Comparison of ENCODE assay signal across 16 cellular contexts in genomic region chr1:48019714-48020315, GRCh38. TPM values are rescaled to one million over a fixed set of nuclear protein-coding genes. Genes with fewer than 3 reads are reported as not detected.
DNase-seq lines count a peak whose midpoint lies in the region; ATAC-seq, FAIRE-seq and TF ChIP-seq lines count a peak whose summit lies in the region.
"Had no signal": no experiment of that assay in that cellular context is flagged by ENCODE, and none has a peak within 500 bp of the region (broad histone marks: within the 10 kb centered on the region; RNA-seq: fewer than 3 reads in every experiment).

No MANE protein-coding gene starts in this region.

- H3K27me3 ChIP-seq in right lobe of liver: no peaks in the 10 kb centered on the region
- peaks cover 0 to 13% of the 10 kb centered on the region in 2 experiments; a peak in 2 of 5 replicates for H3K27me3 ChIP-seq in HepG2 (ENCODE audit: control insufficient read depth in 1 of 2, insufficient read depth in 2 of 2, low read length in 2 of 2)
- H3K27me3 ChIP-seq in lung (ENCODE audit: control insufficient read depth, insufficient read depth): no peaks in the 10 kb centered on the region
- no peaks in the 10 kb centered on the region for H3K27me3 ChIP-seq in aorta (ENCODE audit: control insufficient read depth in 1 of 2, insufficient read depth in 2 of 2, low read length in 1 of 2)

- H3K27ac ChIP-seq in right lobe of liver: no peak overlapping the region
- H3K27ac ChIP-seq in HepG2 (ENCODE audit: extremely low read length, insufficient read depth, low read length): no peak overlapping the region
- H3K27ac ChIP-seq in lung (ENCODE audit: low read depth in 1 of 2, low read length in 1 of 2): peak overlapping the region in 1 of 2 donors; percentile 20
- peak overlapping the region in 1 of 2 donors; percentile 73 for H3K27ac ChIP-seq in aorta (ENCODE audit: low read depth in 1 of 2, low read length in 2 of 2)
- H3K27ac ChIP-seq: A549 had no signal

- POLR2A ChIA-PET in HepG2 (lab: Yijun Ruan, JAX): no interaction called here

- no peak overlapping the region for H3K4me2 ChIP-seq in HepG2 (ENCODE audit: low read depth, low read length)
- H3K4me2 ChIP-seq: A549 had no signal

- FAIRE-seq in HepG2 (lab: Jason Lieb, UNC): no peak
- FAIRE-seq: A549, frontal cortex, H54 had no signal

- TF ChIP-seq POLR2A in right lobe of liver (IDR thresholded peaks at IDR 0.05): no peak
- TF ChIP-seq POLR2A in HepG2 (IDR thresholded peaks at IDR 0.05; ENCODE audit: insufficient read depth in 1 of 2, low read depth in 2 of 2, low read length in 2 of 2): no peak

- in situ Hi-C loops in HepG2 (cut with HindIII; ENCODE audit: extremely low pct_ligation_motif_present, low pct_unique_long_range_greater_than_20kb): no loop called here

- no peaks in the 10 kb centered on the region for H3K79me2 ChIP-seq in HepG2 (ENCODE audit: insufficient read depth, low read length)

- TF ChIP-seq EP300 in HepG2 (IDR thresholded peaks at IDR 0.05; ENCODE audit: low read depth in 2 of 2, low read length in 2 of 2) (no peak), HepG2 (CRISPR knock-in tag; IDR thresholded peaks at IDR 0.05; ENCODE audit: borderline replicate concordance) (no peak)

- H3K4me1 ChIP-seq in right lobe of liver: peaks cover 0 to 8% (median 0%) of the 10 kb centered on the region in 4 donors
- no peaks in the 10 kb centered on the region for H3K4me1 ChIP-seq in HepG2 (ENCODE audit: insufficient read depth, low read length)
- H3K4me1 ChIP-seq in lung (ENCODE audit: control insufficient read depth in 2 of 2, insufficient read depth in 2 of 2, low read length in 2 of 2): peaks cover 0 to 2% of the 10 kb centered on the region in 2 donors
- H3K4me1 ChIP-seq in aorta (ENCODE audit: control insufficient read depth in 1 of 2, insufficient read depth in 2 of 2, low read length in 2 of 2): peaks cover 2% of the 10 kb centered on the region in 2 donors
- H3K4me1 ChIP-seq: A549, spleen had no signal

- TF ChIP-seq CTCF in right lobe of liver (IDR thresholded peaks at IDR 0.05): no peak
- no peak for TF ChIP-seq CTCF in HepG2 (CRISPR knock-in tag; IDR thresholded peaks at IDR 0.05)
- TF ChIP-seq CTCF in fibroblast of pulmonary artery (IDR thresholded peaks at IDR 0.05; ENCODE audit: low read length, missing control alignments): no peak
- no peak for TF ChIP-seq CTCF in lung (IDR thresholded peaks at IDR 0.05; ENCODE audit: control extremely low read depth, extremely low read depth)

- WGBS in right lobe of liver (ENCODE audit: insufficient coverage, low coverage, low lambda C conversion rate, missing lambda C conversion rate): 60% methylated on average over 1 of the region's 6 CpGs
- WGBS in HepG2 (ENCODE audit: low lambda C conversion rate): 80% methylated on average over 1 of the region's 6 CpGs
- WGBS in lung, 2 donors: 64 to 69% methylated on average over 6 of the region's 6 CpGs
- 2 to 6% methylated on average over 6 of the region's 6 CpGs for WGBS in aorta, 2 donors

- TF ChIP-seq RAD21 in HepG2 (CRISPR knock-in tag; IDR thresholded peaks at IDR 0.05): no peak

- no TSS peak for BruUV-seq in HepG2 (replicated peaks; lab: Mats Ljungman, UMichigan)

- H3K9me3 ChIP-seq in right lobe of liver (no peaks in the 10 kb centered on the region), HepG2 (ENCODE audit: low read length) (no peaks in the 10 kb centered on the region), lung (ENCODE audit: control insufficient read depth in 2 of 2, insufficient read depth in 1 of 2, low read length in 1 of 2) (no peaks in the 10 kb centered on the region), aorta (ENCODE audit: control insufficient read depth, low read length) (no peaks in the 10 kb centered on the region)
- H3K9me3 ChIP-seq: A549, spleen had no signal

- H3K36me3 ChIP-seq in right lobe of liver (no peaks in the 10 kb centered on the region), HepG2 (replicated peaks in 1 of 2; ENCODE audit: control insufficient read depth in 1 of 2, insufficient read depth in 2 of 2, low read length in 2 of 2) (no peaks in the 10 kb centered on the region), lung (ENCODE audit: control insufficient read depth in 2 of 2, insufficient read depth in 2 of 2, low read length in 2 of 2) (no peaks in the 10 kb centered on the region), aorta (ENCODE audit: control insufficient read depth in 1 of 2, insufficient read depth in 2 of 2, low read length in 1 of 2) (no peaks in the 10 kb centered on the region)
- H3K36me3 ChIP-seq: spleen had no signal

- H4K20me1 ChIP-seq in HepG2 (ENCODE audit: insufficient read depth, low read length): no peaks in the 10 kb centered on the region

- CTCF ChIA-PET in HepG2 (lab: Yijun Ruan, JAX; ENCODE audit: low intra/inter-chr PET ratio, low total read pairs): no interaction called here

- H3K9ac ChIP-seq in HepG2 (ENCODE audit: insufficient read depth, low read depth, low read length): no peak overlapping the region

- intact Hi-C loops in right lobe of liver (cut with DNase I) (no loop called here), HepG2 (cut with micrococcal nuclease; ENCODE audit: unreplicated experiment) (no loop called here), aorta (cut with DNase I) (loop anchor here in 1 of 2 donors (5.0 kb wide), 1 partner anchor 32 kb away; no protein-coding TSS in a partner anchor)

- ATAC-seq in right lobe of liver (peak; percentile 24 to 91 (median 64)), HepG2 (no peak), lung (ENCODE audit: insufficient read depth, low FRiP score) (peak; percentile 55), aorta (ENCODE audit: low FRiP score) (peak; percentile 90), HG03432 (IDR thresholded peaks at IDR 0.05; ENCODE audit: unreplicated experiment) (no peak)
- ATAC-seq: A549, WTC11 had no signal

- DNase-seq in right lobe of liver (peak; percentile 40 to 78 (median 67)), HepG2 (ENCODE audit: low spot score) (no peak), fibroblast of pulmonary artery (ENCODE audit: low read depth) (peak; percentile 22), lung (ENCODE audit: low spot score) (peak; percentile 36), aorta (peak; percentile 92), NCI-H2029 treated with DMSO at 0.1 percent for 48 hours (lab: John Stamatoyannopoulos, UW) (no peak), DMS153 treated with DMSO at 0.1 percent for 48 hours (lab: John Stamatoyannopoulos, UW; ENCODE audit: unreplicated experiment) (no peak)
- DNase-seq: activated naive CD8-positive, alpha-beta T cell treated with anti-CD3 and anti-CD28 coated beads, Interleukin-2, amount 10 ng/mL, durations not matched to agents 7 days and 5 days; Calu3; cortex of kidney; spleen had no signal

- no peak overlapping the region for H2AFZ ChIP-seq in HepG2 (ENCODE audit: low read length)

- H3K4me3 ChIP-seq in right lobe of liver: no peak overlapping the region
- no peak overlapping the region for H3K4me3 ChIP-seq in HepG2 (replicated peaks in 1 of 3; ENCODE audit: insufficient read depth in 1 of 3, low read depth in 2 of 3, low read length in 3 of 3)
- no peak overlapping the region for H3K4me3 ChIP-seq in fibroblast of pulmonary artery (replicated peaks; ENCODE audit: low read depth, low read length)
- no peak overlapping the region for H3K4me3 ChIP-seq in lung
- H3K4me3 ChIP-seq in aorta (ENCODE audit: low read length in 2 of 2): no peak overlapping the region
- H3K4me3 ChIP-seq: A549, spleen had no signal

TF ChIP-seq in HepG2, 621 proteins besides CTCF, POLR2A, EP300 and RAD21 (continues in another document):
- TF ChIP-seq ZNF20 (CRISPR knock-in tag; IDR thresholded peaks at IDR 0.05) (no peak), ELK4 (CRISPR knock-in tag; IDR thresholded peaks at IDR 0.05; ENCODE audit: borderline replicate concordance) (no peak), PHF20 (CRISPR knock-in tag; IDR thresholded peaks at IDR 0.05) (no peak), JARID2 (CRISPR knock-in tag; IDR thresholded peaks at IDR 0.05; ENCODE audit: insufficient replicate concordance) (no peak), SSRP1 (CRISPR knock-in tag; IDR thresholded peaks at IDR 0.05) (no peak), MBNL3 (CRISPR knock-in tag; conservative IDR thresholded peaks at IDR 0.05) (no peak)

RNA-seq across cellular contexts. Expression of gene TRABD2B, which starts 22.6 kb away (rescaled TPM):
- total RNA-seq in right lobe of liver (1 to 10 TPM in 3 of 6 experiments, under 1 TPM in 3; 0.55 to 9.5 (median 1.8) TPM), HepG2 (2016; rRNA removed; fragmentation: Illumina TruSeq; extraction: Trizol) (not detected in 2 replicates), lung (1 to 10 TPM in 1 of 2 donors, under 1 TPM in 1; 0.46 to 1.9 TPM), aorta (10 to 100 TPM; 10.6 to 13.3 TPM)
- not detected in 2 replicates for total RNA-seq in HepG2 (2016; cell fraction: cytosol; rRNA removed; fragmentation: Illumina TruSeq; extraction: Trizol; ENCODE audit: low read depth)
- not detected in 2 replicates for total RNA-seq in HepG2 (2016; cell fraction: insoluble cytoplasmic fraction; rRNA removed; fragmentation: Illumina TruSeq; extraction: Trizol)
- total RNA-seq in HepG2 (2016; cell fraction: membrane; rRNA removed; fragmentation: Illumina TruSeq; extraction: Trizol): not detected in 2 replicates
- total RNA-seq in HepG2 (2016; cell fraction: nucleus; rRNA removed; fragmentation: Illumina TruSeq; extraction: Trizol): not detected in 2 replicates
- polyA plus RNA-seq in HepG2 (2011; rRNA removed) (0.04 and 0.17 TPM in 2 replicates), lung (under 1 TPM; 0.37 to 0.82 TPM), aorta (1 to 10 TPM; 6.0 to 6.5 TPM)
- polyA plus RNA-seq in HepG2 (2011; cell fraction: cytosol; rRNA removed): 0.01 TPM in 2 replicates
- polyA plus RNA-seq in HepG2 (2011; cell fraction: nucleus; rRNA removed): 0.06 and 0.14 TPM in 2 replicates
- 0.04 and 0.38 TPM in 2 replicates for polyA plus RNA-seq in HepG2 (2012)
- not detected in 2 replicates for polyA plus RNA-seq in HepG2 (2016; cell fraction: cytosol; fragmentation: Illumina TruSeq; extraction: Trizol; ENCODE audit: low read depth)
- not detected in 2 replicates for polyA plus RNA-seq in HepG2 (2016; cell fraction: insoluble cytoplasmic fraction; fragmentation: Illumina TruSeq; extraction: Trizol; ENCODE audit: low read depth)
- not detected in 2 replicates for polyA plus RNA-seq in HepG2 (2016; cell fraction: membrane; fragmentation: Illumina TruSeq; extraction: Trizol; ENCODE audit: low read depth)
- polyA plus RNA-seq in HepG2 (2016; cell fraction: nucleus; fragmentation: Illumina TruSeq; extraction: Trizol; ENCODE audit: insufficient read depth, low read depth): not detected in 2 replicates
- 0.04 and 2.2 TPM in 2 replicates for polyA minus RNA-seq in HepG2 (2011; rRNA and poly(A)+ RNA removed; ENCODE audit: low replicate concordance)
- not detected in 2 replicates for polyA minus RNA-seq in HepG2 (2011; cell fraction: cytosol; rRNA and poly(A)+ RNA removed)
- polyA minus RNA-seq in HepG2 (2011; cell fraction: nucleus; rRNA and poly(A)+ RNA removed): 0.12 TPM in 1 of 2 replicates, not detected in the other
- total RNA-seq: activated naive CD8-positive, alpha-beta T cell treated with anti-CD3 and anti-CD28 coated beads, Interleukin-2, amount 10 ng/mL, durations not matched to agents 7 days and 5 days had no signal

Comparison
In these comparisons a context has a peak if more than half of its experiments do, and no peak if none do; other contexts are left out.
1. ATAC-seq: peak in right lobe of liver (4 of 4), lung (single experiment) and aorta (single experiment); none in HepG2 (single experiment) and HG03432 (single experiment).
2. DNase-seq: peak in right lobe of liver (3 of 3), fibroblast of pulmonary artery (single experiment), lung (single experiment) and aorta (2 of 2); none in HepG2 (single experiment), NCI-H2029 treated with DMSO at 0.1 percent for 48 hours (single experiment) and DMS153 treated with DMSO at 0.1 percent for 48 hours (single experiment).